In the genomic region with DNA sequence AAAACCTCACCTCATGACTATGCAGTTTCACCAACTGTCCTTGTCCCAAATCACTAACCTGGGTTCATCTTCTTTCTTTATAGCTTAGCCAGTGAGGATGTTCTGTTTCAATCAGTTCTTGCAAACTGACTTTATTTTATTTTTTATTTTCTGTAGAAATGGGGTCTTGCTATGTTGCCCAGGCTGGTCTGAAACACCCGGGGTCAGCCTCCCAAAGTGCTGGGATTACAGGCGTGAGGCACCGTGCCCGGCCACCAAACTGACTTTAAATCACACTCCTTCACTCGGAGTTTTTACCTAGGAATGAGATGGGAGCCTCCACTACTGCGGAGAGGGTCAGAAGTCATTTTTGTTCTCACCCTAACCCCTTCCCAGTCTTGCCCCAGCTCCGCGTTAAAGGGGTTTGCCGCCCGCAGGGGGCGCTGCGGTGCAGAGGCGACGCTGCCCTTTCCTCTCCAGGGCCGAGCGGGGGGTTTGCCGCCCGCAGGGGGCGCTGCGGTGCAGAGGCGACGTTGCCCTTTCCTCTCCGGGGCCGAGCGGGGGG, we compare ENCODE assay signal across 8 cellular contexts. TPM values are rescaled to one million over a fixed set of nuclear protein-coding genes. Genes with fewer than 3 reads are reported as not detected.
DNase-seq lines count a peak whose midpoint lies in the region; ATAC-seq and TF ChIP-seq lines count a peak whose summit lies in the region.

No MANE protein-coding gene starts in this region.

- H3K36me3 ChIP-seq in tibial nerve: no peaks in the 10 kb centered on the region

- H3K27me3 Mint-ChIP-seq in T-helper 17 cell: peaks cover under 1% of the 10 kb centered on the region
- peaks cover 20% of the 10 kb centered on the region for H3K27me3 Mint-ChIP-seq in activated naive CD8-positive, alpha-beta T cell treated with anti-CD3 and anti-CD28 coated beads for 36 hours
- H3K27me3 Mint-ChIP-seq in osteocyte (ENCODE audit: unreplicated experiment): peaks cover 38% of the 10 kb centered on the region
- peaks cover 26% of the 10 kb centered on the region for H3K27me3 Mint-ChIP-seq in progenitor cell of endocrine pancreas

- H3K9me3 ChIP-seq in T-helper 17 cell (ENCODE audit: control insufficient read depth, low read length, poor library complexity, severe bottlenecking): no peaks in the 10 kb centered on the region
- H3K9me3 ChIP-seq in tibial nerve: no peaks in the 10 kb centered on the region

- 76 to 79% methylated on average over 8 to 12 of the region's 25 CpGs for WGBS in tibial nerve, 2 donors

- H3K27me3 ChIP-seq in tibial nerve: peaks cover 0 to 10% of the 10 kb centered on the region in 2 donors

- H3K4me1 ChIP-seq in tibial nerve: no peaks in the 10 kb centered on the region

- H3K4me3 Mint-ChIP-seq in T-helper 17 cell: peak overlapping the region; percentile 55
- no peak overlapping the region for H3K4me3 Mint-ChIP-seq in activated naive CD8-positive, alpha-beta T cell treated with anti-CD3 and anti-CD28 coated beads for 36 hours
- no peak overlapping the region for H3K4me3 Mint-ChIP-seq in osteocyte (ENCODE audit: unreplicated experiment)
- H3K4me3 Mint-ChIP-seq in progenitor cell of endocrine pancreas (ENCODE audit: low read depth): no peak overlapping the region

- H3K9me3 Mint-ChIP-seq in activated naive CD8-positive, alpha-beta T cell treated with anti-CD3 and anti-CD28 coated beads for 36 hours: no peaks in the 10 kb centered on the region
- no peaks in the 10 kb centered on the region for H3K9me3 Mint-ChIP-seq in osteocyte (ENCODE audit: unreplicated experiment)
- no peaks in the 10 kb centered on the region for H3K9me3 Mint-ChIP-seq in progenitor cell of endocrine pancreas (ENCODE audit: low read depth)

- TF ChIP-seq CTCF in GM12872 (IDR thresholded peaks at IDR 0.05; ENCODE audit: insufficient read depth, low read depth, low read length): peak; percentile 74
- no peak for TF ChIP-seq CTCF in osteocyte (IDR thresholded peaks at IDR 0.05)
- TF ChIP-seq CTCF in progenitor cell of endocrine pancreas (IDR thresholded peaks at IDR 0.05; ENCODE audit: unreplicated experiment): no peak
- peak in 1 of 5 experiments; percentile 29 for TF ChIP-seq CTCF in tibial nerve (IDR thresholded peaks at IDR 0.05)

- peaks cover 8% of the 10 kb centered on the region for H3K4me1 Mint-ChIP-seq in T-helper 17 cell
- peaks cover 2% of the 10 kb centered on the region for H3K4me1 Mint-ChIP-seq in activated naive CD8-positive, alpha-beta T cell treated with anti-CD3 and anti-CD28 coated beads for 36 hours
- H3K4me1 Mint-ChIP-seq in osteocyte (ENCODE audit: unreplicated experiment): peaks cover 2% of the 10 kb centered on the region
- H3K4me1 Mint-ChIP-seq in progenitor cell of endocrine pancreas (ENCODE audit: low read depth): peaks cover 17% of the 10 kb centered on the region

- H3K27ac Mint-ChIP-seq in T-helper 17 cell: no peak overlapping the region
- H3K27ac Mint-ChIP-seq in activated naive CD8-positive, alpha-beta T cell treated with anti-CD3 and anti-CD28 coated beads for 36 hours: no peak overlapping the region
- H3K27ac Mint-ChIP-seq in osteocyte (ENCODE audit: unreplicated experiment): no peak overlapping the region
- no peak overlapping the region for H3K27ac Mint-ChIP-seq in progenitor cell of endocrine pancreas

- no peak for TF ChIP-seq POLR2A in tibial nerve (IDR thresholded peaks at IDR 0.05)

- no peak for TF ChIP-seq EP300 in tibial nerve (IDR thresholded peaks at IDR 0.05)

- ATAC-seq in T-helper 17 cell (no peak), GM18520 (IDR thresholded peaks at IDR 0.05; ENCODE audit: unreplicated experiment) (no peak)

- H3K4me3 ChIP-seq in tibial nerve: no peak overlapping the region

- no peak overlapping the region for H3K27ac ChIP-seq in tibial nerve

- peak; percentile 19 to 50 (median 39) for DNase-seq in T-helper 17 cell
- DNase-seq in activated naive CD8-positive, alpha-beta T cell treated with anti-CD3 and anti-CD28 coated beads for 36 hours: peak; percentile 81
- DNase-seq in stimulated activated CD4-positive, alpha-beta T cell treated with anti-CD3 and anti-CD28 coated beads, Interleukin-2, amount 100 ng/mL, for 24 hours: peak; percentile 70 to 80
- DNase-seq in osteocyte (ENCODE audit: extremely low spot score, unreplicated experiment): no peak
- no peak for DNase-seq in progenitor cell of endocrine pancreas (ENCODE audit: low spot score, unreplicated experiment)
- DNase-seq in tibial nerve (ENCODE audit: low spot score in 2 of 2): no peak

- no peaks in the 10 kb centered on the region for H3K36me3 Mint-ChIP-seq in T-helper 17 cell (ENCODE audit: low read depth)
- H3K36me3 Mint-ChIP-seq in activated naive CD8-positive, alpha-beta T cell treated with anti-CD3 and anti-CD28 coated beads for 36 hours: no peaks in the 10 kb centered on the region
- H3K36me3 Mint-ChIP-seq in osteocyte (ENCODE audit: unreplicated experiment): no peaks in the 10 kb centered on the region
- no peaks in the 10 kb centered on the region for H3K36me3 Mint-ChIP-seq in progenitor cell of endocrine pancreas (ENCODE audit: insufficient read depth)

RNA-seq across cellular contexts. Expression of a gene that starts 7.0 kb away (rescaled TPM):
- total RNA-seq in T-helper 17 cell (1 to 10 TPM; 1.6 to 1.7 TPM), osteocyte (0.21 and 0.27 TPM in 2 replicates), progenitor cell of endocrine pancreas (58.3 and 67.0 TPM in 2 replicates), tibial nerve (10 to 100 TPM in 2 of 4 donors, 1 to 10 TPM in 2; 7.9 to 14.1 (median 9.8) TPM)
- total RNA-seq in activated naive CD8-positive, alpha-beta T cell treated with anti-CD3 and anti-CD28 coated beads for 36 hours: 1 to 10 TPM in 1 of 2 experiments, under 1 TPM in 1; 0.66 to 1.1 TPM

RNA-seq across cellular contexts. Expression of a gene that starts 51.3 kb away (rescaled TPM):
- total RNA-seq in T-helper 17 cell (1 to 10 TPM; 5.6 to 8.4 TPM), osteocyte (8.1 and 10.7 TPM in 2 replicates), progenitor cell of endocrine pancreas (33.4 and 38.8 TPM in 2 replicates), tibial nerve (10 to 100 TPM in 1 of 4 donors, 1 to 10 TPM in 3; 5.1 to 23.4 (median 7.6) TPM)
- 10 to 100 TPM; 13.8 to 13.9 TPM for total RNA-seq in activated naive CD8-positive, alpha-beta T cell treated with anti-CD3 and anti-CD28 coated beads for 36 hours

Comparison
In these comparisons a context has a peak if more than half of its experiments do, and no peak if none do; other contexts are left out.
1. DNase-seq: peak in T-helper 17 cell (3 of 3), activated naive CD8-positive, alpha-beta T cell treated with anti-CD3 and anti-CD28 coated beads for 36 hours (single experiment) and stimulated activated CD4-positive, alpha-beta T cell treated with anti-CD3 and anti-CD28 coated beads, Interleukin-2, amount 100 ng/mL, for 24 hours (2 of 2); none in osteocyte (single experiment), progenitor cell of endocrine pancreas (single experiment) and tibial nerve (0 of 2).